Comparison of ENCODE assay signal across 22 cellular contexts in genomic region chr15:66849746-66850077, GRCh38.
DNase-seq lines count a peak whose midpoint lies in the region; ATAC-seq and TF ChIP-seq lines count a peak whose summit lies in the region.
"Had no signal": no experiment of that assay in that cellular context is flagged by ENCODE, and none has a peak within 500 bp of the region (broad histone marks: within the 10 kb centered on the region; RNA-seq: fewer than 3 reads in every experiment).

No MANE protein-coding gene starts in this region.

- H3K27me3 ChIP-seq in SK-N-SH (ENCODE audit: insufficient read depth) (no peaks in the 10 kb centered on the region), tibial nerve (no peaks in the 10 kb centered on the region)
- H3K27me3 ChIP-seq: testis had no signal

- no peaks in the 10 kb centered on the region for H3K9me2 ChIP-seq in SK-N-SH

- H3K4me1 Mint-ChIP-seq in nephron = peaks cover 25% of the 10 kb centered on the region

- no peaks in the 10 kb centered on the region for H3K36me3 Mint-ChIP-seq in nephron (ENCODE audit: low read depth)
- H3K36me3 Mint-ChIP-seq: natural killer cell treated with Interleukin-12 subunit alpha and Interleukin-12 subunit beta and Interleukin-15 and Interleukin-18, amount 100 ng/mL, for 72 hours had no signal

- no peak for TF ChIP-seq RAD21 in SK-N-SH (IDR thresholded peaks at IDR 0.05; ENCODE audit: low read length)

- CTCF ChIA-PET in SK-N-SH (lab: Yijun Ruan, JAX) = interaction anchor here (1.1 to 7.6 kb wide), 12 partner anchors 11 to 246 kb away, joined by 4 to 84 read pairs (median 16); partner anchors contain the start of gene SMAD6

- H3K27ac ChIP-seq in SK-N-SH (ENCODE audit: low read depth in 2 of 2, low read length in 1 of 2) = peak overlapping the region in 1 of 2 experiments; percentile 77; a peak in 2 of 4 replicates
- H3K27ac ChIP-seq in coronary artery = peak overlapping the region; percentile 85 to 91
- H3K27ac ChIP-seq in tibial nerve = peak overlapping the region in 3 of 4 donors; percentile 65 to 90 (median 73)
- H3K27ac ChIP-seq: 22Rv1, testis had no signal

- no peak overlapping the region for H3K9ac ChIP-seq in SK-N-SH

- H3K9me3 ChIP-seq in SK-N-SH (no peaks in the 10 kb centered on the region), tibial nerve (no peaks in the 10 kb centered on the region)
- H3K9me3 ChIP-seq: HAP-1, testis had no signal

- H3K4me3 ChIP-seq in SK-N-SH (ENCODE audit: low read depth in 2 of 2, low read length in 1 of 2) = no peak overlapping the region
- no peak overlapping the region for H3K4me3 ChIP-seq in coronary artery
- H3K4me3 ChIP-seq in tibial nerve = no peak overlapping the region
- H3K4me3 ChIP-seq: HAP-1, testis had no signal

- DNase-seq in SK-N-SH (peak; percentile 41), coronary artery (ENCODE audit: low spot score) (no peak), tibial nerve (ENCODE audit: low spot score in 2 of 2) (no peak), NCI-H2029 (lab: John Stamatoyannopoulos, UW) (no peak)
- DNase-seq in activated CD4-positive, alpha-beta T cell treated with anti-CD3 and anti-CD28 coated beads, Interleukin-2, amount 50 U/mL, for 4 hours = no peak
- DNase-seq: activated CD4-positive, alpha-beta T cell treated with anti-CD3 and anti-CD28 coated beads for 1 hour; activated naive CD4-positive, alpha-beta T cell treated with anti-CD3 and anti-CD28 coated beads for 36 hours; DMS79 treated with DMSO at 0.1 percent for 48 hours; KG1; midbrain; NCI-H187; NCI-H2227 treated with DMSO at 0.1 percent for 48 hours; NCI-H748 treated with DMSO at 0.1 percent for 48 hours; SHP77; T-helper 1 cell had no signal

- H3K27ac Mint-ChIP-seq in nephron = peak overlapping the region; percentile 53 to 89 (median 66)
- H3K27ac Mint-ChIP-seq: activated naive CD4-positive, alpha-beta T cell treated with anti-CD3 and anti-CD28 coated beads for 36 hours; natural killer cell treated with Interleukin-12 subunit alpha and Interleukin-12 subunit beta and Interleukin-15 and Interleukin-18, amount 100 ng/mL, for 72 hours had no signal

- H3K4me1 ChIP-seq in SK-N-SH (ENCODE audit: control insufficient read depth in 1 of 2, insufficient read depth in 2 of 2, low read depth in 1 of 2, low read length in 1 of 2) = peaks cover 6 to 15% of the 10 kb centered on the region in 2 experiments; a peak in 2 of 4 replicates
- H3K4me1 ChIP-seq in tibial nerve = peaks cover 0 to 44% (median 19%) of the 10 kb centered on the region in 4 donors

- no peak overlapping the region for H2AFZ ChIP-seq in SK-N-SH (ENCODE audit: low read depth)

- TF ChIP-seq CTCF in SK-N-SH (IDR thresholded peaks at IDR 0.05) = no peak
- TF ChIP-seq CTCF in coronary artery (IDR thresholded peaks at IDR 0.05) = no peak
- TF ChIP-seq CTCF in nephron (IDR thresholded peaks at IDR 0.05; ENCODE audit: unreplicated experiment in 3 of 3) = no peak
- no peak for TF ChIP-seq CTCF in tibial nerve (IDR thresholded peaks at IDR 0.05)

- no peaks in the 10 kb centered on the region for H4K20me1 ChIP-seq in SK-N-SH (ENCODE audit: insufficient read depth)

- peaks cover 33% of the 10 kb centered on the region for H3K79me2 ChIP-seq in SK-N-SH (ENCODE audit: insufficient read depth)

- no peak for ATAC-seq in SK-N-SH treated with all-trans-retinoic acid at 6 μM for 48 hours
- no peak for ATAC-seq in HG02885 (IDR thresholded peaks at IDR 0.05; ENCODE audit: poor library complexity, unreplicated experiment)

- TF ChIP-seq POLR2A in tibial nerve (IDR thresholded peaks at IDR 0.05) = no peak

- POLR2A ChIA-PET in SK-N-SH (lab: Yijun Ruan, JAX) = no interaction called here

- H3K36me3 ChIP-seq in SK-N-SH (replicated peaks in 1 of 2; ENCODE audit: control insufficient read depth in 1 of 2, insufficient read depth in 2 of 2, low read length in 1 of 2) (peaks cover 0 to 3% of the 10 kb centered on the region in 2 experiments), tibial nerve (no peaks in the 10 kb centered on the region)
- H3K36me3 ChIP-seq: HAP-1 had no signal

- no peaks in the 10 kb centered on the region for H3K9me3 Mint-ChIP-seq in nephron
- H3K9me3 Mint-ChIP-seq: activated naive CD4-positive, alpha-beta T cell treated with anti-CD3 and anti-CD28 coated beads for 36 hours; natural killer cell treated with Interleukin-12 subunit alpha and Interleukin-12 subunit beta and Interleukin-15 and Interleukin-18, amount 100 ng/mL, for 72 hours had no signal

- no peak overlapping the region for H3K4me2 ChIP-seq in SK-N-SH

- no peak for TF ChIP-seq EP300 in SK-N-SH (IDR thresholded peaks at IDR 0.05; ENCODE audit: borderline replicate concordance in 1 of 2, low read depth in 1 of 2, low read length in 1 of 2)
- TF ChIP-seq EP300 in tibial nerve (IDR thresholded peaks at IDR 0.05) = no peak

- H3K27me3 Mint-ChIP-seq in nephron (ENCODE audit: low read depth) = peaks cover 14% of the 10 kb centered on the region

- peaks cover 9% of the 10 kb centered on the region for H3F3A ChIP-seq in SK-N-SH (replicated peaks; ENCODE audit: insufficient read depth)

- WGBS in SK-N-SH (ENCODE audit: low lambda C conversion rate) = 90% methylated on average over 4 of the region's 4 CpGs
- WGBS in tibial nerve, 2 donors = 38 to 58% methylated on average over 4 of the region's 4 CpGs

- peak overlapping the region in 1 of 3 experiments; percentile 34 for H3K4me3 Mint-ChIP-seq in nephron
- H3K4me3 Mint-ChIP-seq: activated naive CD4-positive, alpha-beta T cell treated with anti-CD3 and anti-CD28 coated beads for 36 hours; natural killer cell treated with Interleukin-12 subunit alpha and Interleukin-12 subunit beta and Interleukin-15 and Interleukin-18, amount 100 ng/mL, for 72 hours had no signal

TF ChIP-seq in SK-N-SH, 30 proteins besides CTCF, POLR2A, EP300 and RAD21 (continues in another document):
- TF ChIP-seq FOXM1 (IDR thresholded peaks at IDR 0.05; ENCODE audit: low read depth) (no peak), YY1 (IDR thresholded peaks at IDR 0.05; ENCODE audit: low read depth) (no peak), REST (IDR thresholded peaks at IDR 0.05; ENCODE audit: low read depth, low read length) (no peak), EZH2phosphoT487 (IDR thresholded peaks at IDR 0.05; ENCODE audit: borderline replicate concordance, low read depth) (no peak)

TF ChIP-seq in SK-N-SH treated with all-trans-retinoic acid at 6 μM for 48 hours, 23 proteins besides CTCF, POLR2A, EP300 and RAD21:
- TF ChIP-seq ZC3H10 (CRISPR knock-in tag; IDR thresholded peaks at IDR 0.05) (no peak), ARNTL (CRISPR knock-in tag; IDR thresholded peaks at IDR 0.05; ENCODE audit: borderline replicate concordance, low read depth) (no peak), POU6F1 (CRISPR knock-in tag; IDR thresholded peaks at IDR 0.05; ENCODE audit: borderline replicate concordance, low read depth) (no peak), ISL1 (CRISPR knock-in tag; IDR thresholded peaks at IDR 0.05) (no peak), BACH2 (CRISPR knock-in tag; IDR thresholded peaks at IDR 0.05; ENCODE audit: borderline replicate concordance) (no peak), OSR1 (CRISPR knock-in tag; IDR thresholded peaks at IDR 0.05) (no peak), ESRRG (CRISPR knock-in tag; IDR thresholded peaks at IDR 0.05) (no peak), ZNF70 (CRISPR knock-in tag; IDR thresholded peaks at IDR 0.05) (no peak), RARB (CRISPR knock-in tag; IDR thresholded peaks at IDR 0.05) (no peak)
